ENCODE assay signal across 9 cellular contexts in the genomic region with DNA sequence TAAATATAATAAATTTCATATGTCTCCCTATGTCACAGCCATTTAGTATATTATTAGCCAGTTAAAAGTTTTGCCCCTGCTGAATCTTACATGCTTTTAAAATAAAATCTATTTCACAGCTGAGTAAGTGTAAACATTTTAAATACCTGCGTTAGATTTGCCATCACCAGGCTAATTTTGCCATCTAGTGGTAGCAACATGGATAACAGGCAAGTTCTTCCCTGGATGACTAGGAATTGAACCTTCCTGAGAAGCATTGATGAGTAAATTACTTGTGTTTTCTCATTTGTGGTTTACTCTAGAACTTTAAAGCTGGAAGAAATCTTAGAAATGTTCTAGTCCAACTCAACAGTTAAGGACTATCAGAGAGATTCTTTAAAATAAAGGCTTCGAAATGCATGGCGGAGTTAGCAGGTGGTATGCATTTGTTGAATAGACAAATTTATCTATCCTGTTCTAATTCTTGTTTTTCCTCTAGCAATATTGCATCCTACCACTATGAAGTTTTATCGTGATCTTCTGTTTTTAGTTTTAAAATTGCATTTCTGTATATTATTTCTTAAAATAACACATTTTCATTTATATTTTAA. TPM values are rescaled to one million over a fixed set of nuclear protein-coding genes. Genes with fewer than 3 reads are reported as not detected.
DNase-seq lines count a peak whose midpoint lies in the region; ATAC-seq and TF ChIP-seq lines count a peak whose summit lies in the region.
"Had no signal": no experiment of that assay in that cellular context is flagged by ENCODE, and none has a peak within 500 bp of the region (broad histone marks: within the 10 kb centered on the region; RNA-seq: fewer than 3 reads in every experiment).

No MANE protein-coding gene starts in this region.

- H3K27ac ChIP-seq in osteoblast (ENCODE audit: low read depth, low read length): no peak overlapping the region

- no peaks in the 10 kb centered on the region for H3K9me3 ChIP-seq in osteoblast (ENCODE audit: low read depth, low read length)

- no peak overlapping the region for H3K4me2 ChIP-seq in osteoblast (ENCODE audit: insufficient read depth, low read length)

- no peak overlapping the region for H2AFZ ChIP-seq in osteoblast (ENCODE audit: low read length)

- peak; percentile 62 for ATAC-seq in GM19035 (IDR thresholded peaks at IDR 0.05; ENCODE audit: unreplicated experiment)
- ATAC-seq: activated naive CD4-positive, alpha-beta T cell treated with anti-CD3 and anti-CD28 coated beads, Interleukin-2, amount 50 U/mL, for 72 hours had no signal

- H3K4me1 ChIP-seq in osteoblast (ENCODE audit: insufficient read depth, low read length): peaks cover 16% of the 10 kb centered on the region

- no peaks in the 10 kb centered on the region for H3K36me3 ChIP-seq in osteoblast (ENCODE audit: insufficient read depth, low read length)

- TF ChIP-seq POLR2A in erythroblast (IDR thresholded peaks at IDR 0.05; ENCODE audit: low read length): no peak

- H3K27me3 ChIP-seq in osteoblast (ENCODE audit: insufficient read depth, low read length): no peaks in the 10 kb centered on the region

- DNase-seq in NCI-H524 (lab: John Stamatoyannopoulos, UW): peak; percentile 19 to 59
- no peak for DNase-seq in NCI-H524 treated with DMSO at 0.1 percent for 48 hours (lab: John Stamatoyannopoulos, UW)
- peak; percentile 20 for DNase-seq in KG1 (lab: John Stamatoyannopoulos, UW)
- peak; percentile 63 for DNase-seq in SK-MEL-5 (ENCODE audit: low read depth, low spot score)
- peak; percentile 37 to 70 for DNase-seq in erythroblast (lab: John Stamatoyannopoulos, UW)
- DNase-seq in osteoblast (ENCODE audit: insufficient read length, low spot score, missing footprints): peak; percentile 52
- DNase-seq in activated CD8-positive, alpha-beta memory T cell treated with anti-CD3 and anti-CD28 coated beads, Interleukin-2, amount 50 U/mL, for 4 hours: no peak

- no peaks in the 10 kb centered on the region for H3K79me2 ChIP-seq in osteoblast (ENCODE audit: insufficient read depth, low read length)

- peak; percentile 88 for TF ChIP-seq CTCF in osteoblast (IDR thresholded peaks at IDR 0.05; ENCODE audit: extremely low read depth, low read depth, low read length)

- H4K20me1 ChIP-seq in osteoblast (ENCODE audit: insufficient read depth, low read length): no peaks in the 10 kb centered on the region

- in situ Hi-C loops in SK-MEL-5 (cut with HindIII; ENCODE audit: low pct_unique_long_range_greater_than_20kb, low sequenced_read_pairs): loop anchor here (25.0 kb wide), 1 partner anchor 303 kb away; no protein-coding TSS in a partner anchor

- no peak overlapping the region for H3K4me3 ChIP-seq in osteoblast (ENCODE audit: insufficient read depth, low read length)

RNA-seq across cellular contexts. Expression of a gene that starts 2.6 kb away (rescaled TPM):
- 0.18 TPM in 1 of 2 replicates, not detected in the other for total RNA-seq in SK-MEL-5 (2014; rRNA removed; shearing (Covaris generic))
- 0.04 TPM in 1 of 2 replicates, not detected in the other for polyA plus RNA-seq in SK-MEL-5 (2015; cell fraction: cytosol; rRNA removed)
- polyA plus RNA-seq in SK-MEL-5 (2015; cell fraction: nucleus; rRNA removed): not detected in 2 replicates
- total RNA-seq in osteoblast: 1.1 and 1.5 TPM in 2 replicates
- total RNA-seq: activated naive CD4-positive, alpha-beta T cell treated with anti-CD3 and anti-CD28 coated beads, Interleukin-2, amount 50 U/mL, for 72 hours had no signal

Comparison
In these comparisons a context has a peak if more than half of its experiments do, and no peak if none do; other contexts are left out.
1. DNase-seq: peak in NCI-H524 (2 of 2), KG1 (single experiment), SK-MEL-5 (single experiment), erythroblast (2 of 2) and osteoblast (single experiment); none in NCI-H524 treated with DMSO at 0.1 percent for 48 hours (single experiment) and activated CD8-positive, alpha-beta memory T cell treated with anti-CD3 and anti-CD28 coated beads, Interleukin-2, amount 50 U/mL, for 4 hours (single experiment).